Comparison of ENCODE assay signal across 8 cellular contexts in the genomic region with DNA sequence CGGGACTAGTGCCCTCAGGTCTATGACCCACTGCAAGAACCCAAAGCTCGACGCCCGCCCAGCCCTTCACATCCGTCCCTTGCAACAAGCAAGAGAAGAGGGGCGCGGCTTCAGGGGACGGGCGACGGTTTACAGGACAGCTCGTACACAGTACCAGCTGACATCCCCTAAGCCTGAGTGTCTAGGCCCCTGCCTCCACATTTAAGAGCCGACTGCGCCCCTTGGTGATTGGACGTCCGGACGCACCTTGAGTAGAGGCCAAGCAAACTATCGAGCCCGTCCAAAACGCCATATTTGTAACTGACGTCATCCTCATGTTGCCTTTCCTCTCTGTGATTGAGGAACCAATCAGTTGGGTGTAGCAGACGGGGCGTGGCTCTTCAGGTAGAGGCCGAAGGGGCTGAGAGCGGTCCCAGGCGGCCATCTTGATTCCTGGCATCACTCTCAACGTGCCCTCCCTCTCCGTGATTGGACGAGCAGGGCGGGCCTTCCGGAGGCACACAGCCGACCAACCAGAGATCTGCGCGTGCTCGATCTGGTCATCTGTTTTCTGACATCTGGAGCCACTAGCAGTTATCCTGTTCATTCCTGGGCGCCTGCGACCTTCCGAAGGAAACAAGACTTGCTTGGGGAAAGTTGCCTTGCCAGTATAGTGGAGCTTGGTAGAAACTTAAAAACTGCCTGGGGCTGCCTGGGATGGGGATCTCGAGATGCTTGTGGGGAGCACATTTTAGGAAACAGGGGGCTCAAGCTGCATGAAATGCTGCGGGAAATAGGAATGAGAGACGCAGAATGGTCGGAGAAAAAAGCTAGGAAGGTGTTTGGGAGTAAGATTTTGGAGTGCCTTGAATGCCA. TPM values are rescaled to one million over a fixed set of nuclear protein-coding genes. Genes with fewer than 3 reads are reported as not detected.
DNase-seq lines count a peak whose midpoint lies in the region; ATAC-seq and TF ChIP-seq lines count a peak whose summit lies in the region.

No MANE protein-coding gene starts in this region.

- H2AFZ ChIP-seq in osteoblast (ENCODE audit: low read length), result peak overlapping the region; percentile 98

- H3K36me3 ChIP-seq in osteoblast (ENCODE audit: insufficient read depth, low read length) (peaks cover 2% of the 10 kb centered on the region), thoracic aorta (no peaks in the 10 kb centered on the region)

- peaks cover 7% of the 10 kb centered on the region for H4K20me1 ChIP-seq in osteoblast (ENCODE audit: insufficient read depth, low read length)

- peaks cover 6% of the 10 kb centered on the region for H3K36me3 Mint-ChIP-seq in activated naive CD8-positive, alpha-beta T cell treated with anti-CD3 and anti-CD28 coated beads, Interleukin-2, amount 10 ng/mL, durations not matched to agents 7 days and 5 days

- peak overlapping the region; percentile 97 for H3K4me2 ChIP-seq in osteoblast (ENCODE audit: insufficient read depth, low read length)

- POLR2A ChIA-PET in activated naive CD8-positive, alpha-beta T cell treated with anti-CD3 and anti-CD28 coated beads, Interleukin-2, amount 10 ng/mL, durations not matched to agents 7 days and 5 days (lab: Charles Lee), result interaction anchor here (0.6 to 3.0 kb wide), 11 partner anchors 8 to 746 kb away, joined by 3 to 22 read pairs (median 7); partner anchors contain the start of genes CTNNB1, ZNF619, ZNF620 and ZNF621

- H3K79me2 ChIP-seq in osteoblast (ENCODE audit: insufficient read depth, low read length), result peaks cover 10% of the 10 kb centered on the region

- H3K4me3 ChIP-seq in GM12864 (ENCODE audit: low read depth, low read length) (peak overlapping the region; percentile 64), osteoblast (ENCODE audit: insufficient read depth, low read length) (peak overlapping the region; percentile 83), thoracic aorta (peak overlapping the region; percentile 79)

- peak overlapping the region; percentile 98 for H3K27ac Mint-ChIP-seq in activated naive CD8-positive, alpha-beta T cell treated with anti-CD3 and anti-CD28 coated beads, Interleukin-2, amount 10 ng/mL, durations not matched to agents 7 days and 5 days

- H3K9me3 ChIP-seq in osteoblast (ENCODE audit: low read depth, low read length) (no peaks in the 10 kb centered on the region), thoracic aorta (no peaks in the 10 kb centered on the region)

- peaks cover 14% of the 10 kb centered on the region for H3K4me1 ChIP-seq in osteoblast (ENCODE audit: insufficient read depth, low read length)
- H3K4me1 ChIP-seq in thoracic aorta (ENCODE audit: control insufficient read depth in 1 of 2, low read depth in 2 of 2), result peaks cover 12 to 29% of the 10 kb centered on the region in 2 donors

- intact Hi-C loops in head of caudate nucleus (cut with DNase I), result loop anchor here (2.0 to 10.0 kb wide), 2 partner anchors 72 to 138 kb away; partner anchors contain the start of gene ZNF621

- H3K27me3 Mint-ChIP-seq in activated naive CD8-positive, alpha-beta T cell treated with anti-CD3 and anti-CD28 coated beads, Interleukin-2, amount 10 ng/mL, durations not matched to agents 7 days and 5 days, result no peaks in the 10 kb centered on the region

- peaks cover 27% of the 10 kb centered on the region for H3K4me1 Mint-ChIP-seq in activated naive CD8-positive, alpha-beta T cell treated with anti-CD3 and anti-CD28 coated beads, Interleukin-2, amount 10 ng/mL, durations not matched to agents 7 days and 5 days

- peak overlapping the region; percentile 87 for H3K27ac ChIP-seq in osteoblast (ENCODE audit: low read depth, low read length)
- H3K27ac ChIP-seq in thoracic aorta, result peak overlapping the region; percentile 84 to 85

- peak overlapping the region; percentile 86 for H3K4me3 Mint-ChIP-seq in activated naive CD8-positive, alpha-beta T cell treated with anti-CD3 and anti-CD28 coated beads, Interleukin-2, amount 10 ng/mL, durations not matched to agents 7 days and 5 days

- no peak for TF ChIP-seq CTCF in GM12864 (IDR thresholded peaks at IDR 0.05; ENCODE audit: low read depth, low read length, missing control alignments)
- TF ChIP-seq CTCF in osteoblast (IDR thresholded peaks at IDR 0.05; ENCODE audit: extremely low read depth, low read depth, low read length), result no peak
- no peak for TF ChIP-seq CTCF in thoracic aorta (IDR thresholded peaks at IDR 0.05)

- no peaks in the 10 kb centered on the region for H3K9me3 Mint-ChIP-seq in activated naive CD8-positive, alpha-beta T cell treated with anti-CD3 and anti-CD28 coated beads, Interleukin-2, amount 10 ng/mL, durations not matched to agents 7 days and 5 days

- DNase-seq in GM12864 (ENCODE audit: low read depth) (peak; percentile 97), NCI-H1105 treated with DMSO at 0.1 percent for 48 hours (lab: John Stamatoyannopoulos, UW) (peak; percentile 95), SKM-1 treated with dmso at 0.1 percent for 144 hours (lab: John Stamatoyannopoulos, UW; ENCODE audit: unreplicated experiment) (peak; percentile 100), head of caudate nucleus (peak; percentile 93 to 99 (median 98)), osteoblast (ENCODE audit: insufficient read length, low spot score, missing footprints) (peak; percentile 99), thoracic aorta (ENCODE audit: low spot score) (peak; percentile 97)
- DNase-seq in activated naive CD8-positive, alpha-beta T cell treated with anti-CD3 and anti-CD28 coated beads, Interleukin-2, amount 10 ng/mL, durations not matched to agents 7 days and 5 days, result peak; percentile 88

- H3K27me3 ChIP-seq in osteoblast (ENCODE audit: insufficient read depth, low read length), result no peaks in the 10 kb centered on the region
- H3K27me3 ChIP-seq in thoracic aorta (replicated peaks; ENCODE audit: insufficient read depth), result no peaks in the 10 kb centered on the region

- ATAC-seq in HG02678 (IDR thresholded peaks at IDR 0.05; ENCODE audit: unreplicated experiment) (peak; percentile 94), thoracic aorta (ENCODE audit: insufficient number of reproducible peaks, low FRiP score, low read depth) (peak; percentile 88)
- peak; percentile 92 for ATAC-seq in activated naive CD8-positive, alpha-beta T cell treated with anti-CD3 and anti-CD28 coated beads, Interleukin-2, amount 10 ng/mL, durations not matched to agents 7 days and 5 days (ENCODE audit: low read depth)

RNA-seq across cellular contexts. Expression of gene RPL14, which starts 4.0 kb away (rescaled TPM):
- 1,000 to 10,000 TPM; 2,251 to 2,258 TPM for total RNA-seq in activated naive CD8-positive, alpha-beta T cell treated with anti-CD3 and anti-CD28 coated beads, Interleukin-2, amount 10 ng/mL, durations not matched to agents 7 days and 5 days
- total RNA-seq in osteoblast (219 and 236 TPM in 2 replicates), thoracic aorta (100 to 1,000 TPM; 145 to 291 TPM)

RNA-seq across cellular contexts. Expression of gene ZNF619, which starts 23.8 kb away (rescaled TPM):
- 10 to 100 TPM; 11.3 to 13.3 TPM for total RNA-seq in activated naive CD8-positive, alpha-beta T cell treated with anti-CD3 and anti-CD28 coated beads, Interleukin-2, amount 10 ng/mL, durations not matched to agents 7 days and 5 days
- total RNA-seq in osteoblast (6.5 and 8.5 TPM in 2 replicates), thoracic aorta (1 to 10 TPM; 3.8 to 4.0 TPM)

RNA-seq across cellular contexts. Expression of gene ZNF620, which starts 52.7 kb away (rescaled TPM):
- 1 to 10 TPM; 4.5 to 7.2 TPM for total RNA-seq in activated naive CD8-positive, alpha-beta T cell treated with anti-CD3 and anti-CD28 coated beads, Interleukin-2, amount 10 ng/mL, durations not matched to agents 7 days and 5 days
- total RNA-seq in osteoblast (0.88 and 1.1 TPM in 2 replicates), thoracic aorta (1 to 10 TPM; 2.8 to 3.1 TPM)

Comparison
In these comparisons a context has a peak if more than half of its experiments do, and no peak if none do; other contexts are left out.
1. Peak in every context shown above with its lines: DNase-seq, ATAC-seq, H3K4me3 ChIP-seq and H3K27ac ChIP-seq.